8 cellular contexts compared by ENCODE assay signal in genomic region chr5:122774861-122775712, GRCh38. TPM values are rescaled to one million over a fixed set of nuclear protein-coding genes. Genes with fewer than 3 reads are reported as not detected.
A peak's percentile ranks its signal among the peaks of the same experiment; 100 is the strongest.
DNase-seq lines count a peak whose midpoint lies in the region; ATAC-seq and TF ChIP-seq lines count a peak whose summit lies in the region.

Gene SNX2 (plus strand): TSS chr5:122775080. CDS start chr5:122775104, 24 bp downstream.

- peak; percentile 14; the same call in 1 of the 2 replicates for TF ChIP-seq CTCF in AG04450 (IDR thresholded peaks at IDR 0.05; ENCODE audit: low read depth, low read length)

- DNase-seq in AG04450 (ENCODE audit: low read depth, low spot score) (peak; percentile 46), NCI-H345 (lab: John Stamatoyannopoulos, UW) (peak; percentile 84), iris pigment epithelial cell (ENCODE audit: low read depth) (peak; percentile 85)
- peak; percentile 70 for DNase-seq in activated CD4-positive, CD25-positive, alpha-beta regulatory T cell treated with anti-CD3 and anti-CD28 coated beads, Interleukin-2, amount 50 U/mL, for 16 hours (ENCODE audit: low read depth, low spot score)
- peak; percentile 85 for DNase-seq in central memory CD4-positive, alpha-beta T cell
- peak; percentile 90 for DNase-seq in stimulated activated CD4-positive, alpha-beta T cell treated with anti-CD3 and anti-CD28 coated beads, Interleukin-12 subunit alpha, Interleukin-12 subunit beta, amount 100 ng/mL, for 4 hours

- peak; percentile 73 for ATAC-seq in GM18861 (IDR thresholded peaks at IDR 0.05; ENCODE audit: unreplicated experiment)
- peak; percentile 91 for ATAC-seq in HG03095 (IDR thresholded peaks at IDR 0.05; ENCODE audit: unreplicated experiment)

- peak within 1 kb of the TSS; percentile 96 for H3K4me3 ChIP-seq in AG04450 (ENCODE audit: low read depth, low read length)

- no peaks in the 10 kb centered on the region for H3K27me3 ChIP-seq in AG04450 (ENCODE audit: control insufficient read depth, insufficient read depth, low read length)

- POLR2A ChIA-PET in AG04450 (lab: Yijun Ruan, JAX): interaction anchor here (0.9 to 1.2 kb wide), 3 partner anchors 9 to 585 kb away, joined by 3 read pairs; no protein-coding TSS in a partner anchor

- H3K27ac ChIP-seq in AG04450 (ENCODE audit: low read depth, low read length): peak within 1 kb of the TSS; percentile 49

- no peaks in the 10 kb centered on the region; the same call in 1 of the 2 replicates for H3K9me3 ChIP-seq in AG04450 (ENCODE audit: control insufficient read depth, insufficient read depth, low read length)

- CTCF ChIA-PET in AG04450 (lab: Charles Lee): interaction anchor here (0.6 to 3.4 kb wide), 4 partner anchors 10 to 71 kb away, joined by 3 to 20 read pairs (median 4); no protein-coding TSS in a partner anchor

RNA-seq across cellular contexts. Expression of gene SNX2, which starts in this region (rescaled TPM):
- 47.6 and 63.9 TPM in 2 replicates for polyA plus RNA-seq in AG04450 (2011; rRNA removed)
- 80.5 and 80.8 TPM in 2 replicates for polyA minus RNA-seq in AG04450 (2011; rRNA and poly(A)+ RNA removed)

Comparison
In these comparisons a context has a peak if more than half of its experiments do, and no peak if none do; other contexts are left out.
1. Peak in every context shown above with its lines: DNase-seq, ATAC-seq, H3K4me3 ChIP-seq and H3K27ac ChIP-seq.